ENCODE assay signal across 3 cellular contexts in the genomic region with DNA sequence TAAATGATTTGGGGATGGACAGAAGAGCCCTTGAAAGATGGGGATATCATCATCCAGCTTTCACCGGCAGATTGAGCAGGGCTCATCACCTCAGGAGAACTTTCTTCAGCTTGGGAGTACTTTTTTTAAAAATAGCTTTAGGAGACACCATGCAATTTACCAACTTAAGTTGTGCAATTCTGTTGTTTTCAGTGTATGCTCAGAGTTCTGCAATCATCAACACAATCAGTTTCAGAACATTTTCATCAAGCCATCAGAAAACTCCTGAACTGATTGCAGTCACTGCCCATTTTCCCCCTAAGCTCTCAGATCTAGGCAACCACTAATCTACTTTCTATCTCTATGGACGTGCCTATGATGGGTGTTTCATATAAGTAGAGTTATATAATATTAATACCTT.
TF ChIP-seq lines count a peak whose summit lies in the region.

No MANE protein-coding gene starts in this region.

TF ChIP-seq in HepG2, 621 proteins besides CTCF, POLR2A, EP300 and RAD21 (continues in another document):
- TF ChIP-seq FOXP4 (CRISPR knock-in tag; IDR thresholded peaks at IDR 0.05) (0 out of 2 replicates have a peak, but pooled peaks have one; percentile 38), ZMYM2 (CRISPR knock-in tag; IDR thresholded peaks at IDR 0.05) (no peak), YY1 (IDR thresholded peaks at IDR 0.05; ENCODE audit: insufficient read depth, insufficient replicate concordance, low read depth, low read length) (no peak), ZNF225 (CRISPR knock-in tag; IDR thresholded peaks at IDR 0.05) (no peak), ZNF30 (CRISPR knock-in tag; IDR thresholded peaks at IDR 0.05) (no peak), GATAD2A (CRISPR knock-in tag; IDR thresholded peaks at IDR 0.05) (peak; percentile 44; the same call in 1 of the 2 replicates), SOX6 (IDR thresholded peaks at IDR 0.05) (no peak), SOX6 (CRISPR knock-in tag; IDR thresholded peaks at IDR 0.05) (peak; percentile 50; the same call in 1 of the 2 replicates), CEBPB (IDR thresholded peaks at IDR 0.05; ENCODE audit: borderline replicate concordance, low read depth, low read length) (peak; percentile 96), FOXP1 (IDR thresholded peaks at IDR 0.05) (no peak), FOXP1 (CRISPR knock-in tag; IDR thresholded peaks at IDR 0.05) (peak; percentile 85), ZNF552 (CRISPR knock-in tag; IDR thresholded peaks at IDR 0.05; ENCODE audit: borderline replicate concordance) (no peak), ZEB1 (IDR thresholded peaks at IDR 0.05; ENCODE audit: insufficient replicate concordance, low read depth) (no peak), SOX13 (IDR thresholded peaks at IDR 0.05) (no peak), SOX13 (CRISPR knock-in tag; conservative IDR thresholded peaks at IDR 0.05 in 1 of 2, IDR thresholded peaks at IDR 0.05 in 1 of 2) (peak in 1 of 2 experiments; percentile 39; a peak in 1 of 4 replicates), CEBPG (CRISPR knock-in tag; IDR thresholded peaks at IDR 0.05) (peak; percentile 84), ZNF629 (CRISPR knock-in tag; conservative IDR thresholded peaks at IDR 0.05) (no peak), SNRNP70 (IDR thresholded peaks at IDR 0.05; ENCODE audit: low read depth, low read length) (no peak), KMT2A (CRISPR knock-in tag; IDR thresholded peaks at IDR 0.05) (no peak)
- TF ChIP-seq, protein P1, sequence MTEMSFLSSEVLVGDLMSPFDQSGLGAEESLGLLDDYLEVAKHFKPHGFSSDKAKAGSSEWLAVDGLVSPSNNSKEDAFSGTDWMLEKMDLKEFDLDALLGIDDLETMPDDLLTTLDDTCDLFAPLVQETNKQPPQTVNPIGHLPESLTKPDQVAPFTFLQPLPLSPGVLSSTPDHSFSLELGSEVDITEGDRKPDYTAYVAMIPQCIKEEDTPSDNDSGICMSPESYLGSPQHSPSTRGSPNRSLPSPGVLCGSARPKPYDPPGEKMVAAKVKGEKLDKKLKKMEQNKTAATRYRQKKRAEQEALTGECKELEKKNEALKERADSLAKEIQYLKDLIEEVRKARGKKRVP (CRISPR knock-in tag; IDR thresholded peaks at IDR 0.05): peak in 1 of 2 experiments; percentile 39; a peak in 1 of 4 replicates
- TF ChIP-seq, protein P2, sequence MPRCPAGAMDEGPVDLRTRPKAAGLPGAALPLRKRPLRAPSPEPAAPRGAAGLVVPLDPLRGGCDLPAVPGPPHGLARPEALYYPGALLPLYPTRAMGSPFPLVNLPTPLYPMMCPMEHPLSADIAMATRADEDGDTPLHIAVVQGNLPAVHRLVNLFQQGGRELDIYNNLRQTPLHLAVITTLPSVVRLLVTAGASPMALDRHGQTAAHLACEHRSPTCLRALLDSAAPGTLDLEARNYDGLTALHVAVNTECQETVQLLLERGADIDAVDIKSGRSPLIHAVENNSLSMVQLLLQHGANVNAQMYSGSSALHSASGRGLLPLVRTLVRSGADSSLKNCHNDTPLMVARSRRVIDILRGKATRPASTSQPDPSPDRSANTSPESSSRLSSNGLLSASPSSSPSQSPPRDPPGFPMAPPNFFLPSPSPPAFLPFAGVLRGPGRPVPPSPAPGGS (CRISPR knock-in tag; IDR thresholded peaks at IDR 0.05): no peak

TF ChIP-seq in K562, 482 proteins besides CTCF, POLR2A, EP300 and RAD21:
- TF ChIP-seq ZNF41 (CRISPR knock-in tag; conservative IDR thresholded peaks at IDR 0.05) (no peak), CEBPB (tag; IDR thresholded peaks at IDR 0.05) (peak; percentile 66), CEBPG (CRISPR knock-in tag; IDR thresholded peaks at IDR 0.05) (no peak), CEBPG (tag; conservative IDR thresholded peaks at IDR 0.05 in 1 of 2, IDR thresholded peaks at IDR 0.05 in 1 of 2) (peak; percentile 42 to 63; a peak in 2 of 4 replicates)

TF ChIP-seq in SK-N-SH, 30 proteins besides CTCF, POLR2A, EP300 and RAD21:
- TF ChIP-seq FOXM1 (IDR thresholded peaks at IDR 0.05; ENCODE audit: low read depth) (no peak), EZH2phosphoT487 (IDR thresholded peaks at IDR 0.05; ENCODE audit: borderline replicate concordance, low read depth) (no peak), GABPA (IDR thresholded peaks at IDR 0.05; ENCODE audit: low read depth) (no peak), MXI1 (IDR thresholded peaks at IDR 0.05; ENCODE audit: low read depth, low read length) (no peak), RFX5 (IDR thresholded peaks at IDR 0.05; ENCODE audit: low read length) (no peak)
TF ChIP-seq in SK-N-SH: peak in this region for 0.
